Comparison of ENCODE assay signal across 10 cellular contexts in genomic region chr9:89461302-89461701, GRCh38. TPM values are rescaled to one million over a fixed set of nuclear protein-coding genes. Genes with fewer than 3 reads are reported as not detected.
A peak's percentile ranks its signal among the peaks of the same experiment; 100 is the strongest.
DNase-seq lines count a peak whose midpoint lies in the region; ATAC-seq and TF ChIP-seq lines count a peak whose summit lies in the region.
"Had no signal": no experiment of that assay in that cellular context is flagged by ENCODE, and none has a peak within 500 bp of the region (broad histone marks: within the 10 kb centered on the region; RNA-seq: fewer than 3 reads in every experiment).

No MANE protein-coding gene starts in this region.

- peaks cover 98% of the 10 kb centered on the region for H3K4me1 Mint-ChIP-seq in activated naive CD4-positive, alpha-beta T cell treated with anti-CD3 and anti-CD28 coated beads, Interleukin-2, amount 10 ng/mL, durations not matched to agents 7 days and 5 days
- H3K4me1 Mint-ChIP-seq in immature natural killer cell = peaks cover 96 to 100% of the 10 kb centered on the region in 2 donors

- intact Hi-C loops in colonic mucosa (cut with DNase I) = no loop called here

- no peaks in the 10 kb centered on the region for H3K36me3 ChIP-seq in colonic mucosa
- H3K36me3 ChIP-seq: pancreas had no signal

- H3K4me1 ChIP-seq in colonic mucosa = no peaks in the 10 kb centered on the region
- H3K4me1 ChIP-seq: pancreas had no signal

- TF ChIP-seq CTCF in colonic mucosa (IDR thresholded peaks at IDR 0.05) = no peak

- CTCF ChIA-PET in activated naive CD4-positive, alpha-beta T cell treated with anti-CD3 and anti-CD28 coated beads, Interleukin-2, amount 10 ng/mL, durations not matched to agents 7 days and 5 days (lab: Charles Lee) = interaction anchor here (1.0 to 1.9 kb wide), 3 partner anchors 35 to 88 kb away, joined by 3 to 4 read pairs (median 4); no protein-coding TSS in a partner anchor

- DNase-seq in AG08395 (ENCODE audit: low spot score) (peak; percentile 60), HT1080 (ENCODE audit: low read depth) (peak; percentile 86), immature natural killer cell (no peak), HuH-7.5 (ENCODE audit: low spot score) (no peak), colonic mucosa (no peak), NOMO-1 treated with DMSO at 0.1 percent for 48 hours (lab: John Stamatoyannopoulos, UW; ENCODE audit: unreplicated experiment) (no peak)
- DNase-seq in activated naive CD4-positive, alpha-beta T cell treated with anti-CD3 and anti-CD28 coated beads, Interleukin-2, amount 10 ng/mL, durations not matched to agents 7 days and 5 days = no peak
- DNase-seq: NCI-H526 treated with DMSO at 0.1 percent for 48 hours had no signal

- H3K9me3 ChIP-seq in colonic mucosa = no peaks in the 10 kb centered on the region
- H3K9me3 ChIP-seq: pancreas had no signal

- H3K9me3 Mint-ChIP-seq in activated naive CD4-positive, alpha-beta T cell treated with anti-CD3 and anti-CD28 coated beads, Interleukin-2, amount 10 ng/mL, durations not matched to agents 7 days and 5 days = no peaks in the 10 kb centered on the region
- H3K9me3 Mint-ChIP-seq in immature natural killer cell = no peaks in the 10 kb centered on the region

- H3K4me3 ChIP-seq in colonic mucosa = no peak overlapping the region
- H3K4me3 ChIP-seq: pancreas had no signal

- no peak for ATAC-seq in HG02852 (IDR thresholded peaks at IDR 0.05; ENCODE audit: unreplicated experiment)

- peaks cover 70% of the 10 kb centered on the region for H3K36me3 Mint-ChIP-seq in activated naive CD4-positive, alpha-beta T cell treated with anti-CD3 and anti-CD28 coated beads, Interleukin-2, amount 10 ng/mL, durations not matched to agents 7 days and 5 days
- H3K36me3 Mint-ChIP-seq in immature natural killer cell = peaks cover 6 to 22% (median 20%) of the 10 kb centered on the region in 3 donors

- peak overlapping the region; percentile 58 for H3K27ac Mint-ChIP-seq in activated naive CD4-positive, alpha-beta T cell treated with anti-CD3 and anti-CD28 coated beads, Interleukin-2, amount 10 ng/mL, durations not matched to agents 7 days and 5 days
- peak overlapping the region in 3 of 6 donors; percentile 13 to 68 (median 55) for H3K27ac Mint-ChIP-seq in immature natural killer cell

- no peak overlapping the region for H3K9ac ChIP-seq in colonic mucosa (ENCODE audit: low read depth in 2 of 2, low read length in 2 of 2)

- no peaks in the 10 kb centered on the region for H3K27me3 Mint-ChIP-seq in activated naive CD4-positive, alpha-beta T cell treated with anti-CD3 and anti-CD28 coated beads, Interleukin-2, amount 10 ng/mL, durations not matched to agents 7 days and 5 days
- H3K27me3 Mint-ChIP-seq in immature natural killer cell (ENCODE audit: low read depth in 3 of 3) = peaks cover 5 to 21% (median 6%) of the 10 kb centered on the region in 3 donors

- H3K27ac ChIP-seq in colonic mucosa = no peak overlapping the region
- H3K27ac ChIP-seq: pancreas had no signal

- H3K4me3 Mint-ChIP-seq in activated naive CD4-positive, alpha-beta T cell treated with anti-CD3 and anti-CD28 coated beads, Interleukin-2, amount 10 ng/mL, durations not matched to agents 7 days and 5 days = no peak overlapping the region
- peak overlapping the region in 3 of 5 donors; percentile 25 to 46 (median 33) for H3K4me3 Mint-ChIP-seq in immature natural killer cell

- H3K27me3 ChIP-seq in colonic mucosa = no peaks in the 10 kb centered on the region
- H3K27me3 ChIP-seq: pancreas had no signal

RNA-seq across cellular contexts. Expression of gene SEMA4D, which starts 36.6 kb away (rescaled TPM):
- total RNA-seq in HT1080 (2014; rRNA removed; shearing (Covaris generic)) = 5.0 and 10.5 TPM in 2 replicates
- 15.3 and 15.7 TPM in 2 replicates for polyA plus RNA-seq in HT1080 (2015; cell fraction: cytosol; rRNA removed)
- polyA plus RNA-seq in HT1080 (2015; cell fraction: nucleus; rRNA removed) = 23.0 and 25.1 TPM in 2 replicates
- polyA plus RNA-seq in immature natural killer cell = 10 to 100 TPM; 45.8 to 80.6 (median 47.0) TPM
- 10 to 100 TPM; 14.7 to 19.0 TPM for total RNA-seq in colonic mucosa

Comparison
In these comparisons a context has a peak if more than half of its experiments do, and no peak if none do; other contexts are left out.
1. DNase-seq: peak in AG08395 (single experiment) and HT1080 (single experiment); none in activated naive CD4-positive, alpha-beta T cell treated with anti-CD3 and anti-CD28 coated beads, Interleukin-2, amount 10 ng/mL, durations not matched to agents 7 days and 5 days (single experiment), immature natural killer cell (0 of 3), HuH-7.5 (single experiment), colonic mucosa (single experiment) and NOMO-1 treated with DMSO at 0.1 percent for 48 hours (single experiment).